1 cellular context compared by ENCODE assay signal in the genomic region with DNA sequence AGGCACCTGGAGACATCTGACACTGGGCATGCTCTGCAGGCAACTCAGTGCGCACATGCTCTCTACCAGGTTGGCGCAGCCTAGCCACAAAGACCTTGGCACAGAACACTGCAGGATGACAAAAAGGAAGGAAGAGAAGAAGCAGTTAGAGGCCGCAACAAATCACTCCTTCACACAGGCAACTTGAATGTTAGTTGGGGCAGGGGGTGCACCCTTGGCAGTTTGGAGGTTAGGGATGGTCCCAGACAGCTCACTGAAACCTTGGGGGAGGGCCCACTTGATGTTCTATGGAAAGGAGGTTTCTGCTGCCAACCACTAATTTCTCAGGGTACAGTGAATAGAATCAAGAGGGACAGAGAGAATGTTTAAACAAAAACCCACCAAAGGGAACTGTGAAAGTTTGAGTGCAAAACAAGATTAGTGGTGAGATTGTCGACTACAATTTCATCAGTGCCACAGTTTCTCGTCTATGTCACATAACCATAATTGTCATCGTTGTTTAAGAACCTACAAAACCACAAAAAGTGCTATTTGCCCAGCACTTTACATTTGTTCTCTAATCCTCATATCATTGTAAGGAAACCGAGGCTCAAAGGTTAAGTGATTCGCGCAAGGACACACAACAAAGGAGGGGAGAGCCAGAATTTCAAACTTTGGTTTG.
TF ChIP-seq lines count a peak whose summit lies in the region.

No MANE protein-coding gene starts in this region.

TF ChIP-seq in GM12878, 131 proteins besides CTCF, POLR2A, EP300 and RAD21 (continued from another document):
- TF ChIP-seq PAX5 (IDR thresholded peaks at IDR 0.05; ENCODE audit: borderline replicate concordance, low read depth, low read length): no peak
- TF ChIP-seq, protein P1, sequence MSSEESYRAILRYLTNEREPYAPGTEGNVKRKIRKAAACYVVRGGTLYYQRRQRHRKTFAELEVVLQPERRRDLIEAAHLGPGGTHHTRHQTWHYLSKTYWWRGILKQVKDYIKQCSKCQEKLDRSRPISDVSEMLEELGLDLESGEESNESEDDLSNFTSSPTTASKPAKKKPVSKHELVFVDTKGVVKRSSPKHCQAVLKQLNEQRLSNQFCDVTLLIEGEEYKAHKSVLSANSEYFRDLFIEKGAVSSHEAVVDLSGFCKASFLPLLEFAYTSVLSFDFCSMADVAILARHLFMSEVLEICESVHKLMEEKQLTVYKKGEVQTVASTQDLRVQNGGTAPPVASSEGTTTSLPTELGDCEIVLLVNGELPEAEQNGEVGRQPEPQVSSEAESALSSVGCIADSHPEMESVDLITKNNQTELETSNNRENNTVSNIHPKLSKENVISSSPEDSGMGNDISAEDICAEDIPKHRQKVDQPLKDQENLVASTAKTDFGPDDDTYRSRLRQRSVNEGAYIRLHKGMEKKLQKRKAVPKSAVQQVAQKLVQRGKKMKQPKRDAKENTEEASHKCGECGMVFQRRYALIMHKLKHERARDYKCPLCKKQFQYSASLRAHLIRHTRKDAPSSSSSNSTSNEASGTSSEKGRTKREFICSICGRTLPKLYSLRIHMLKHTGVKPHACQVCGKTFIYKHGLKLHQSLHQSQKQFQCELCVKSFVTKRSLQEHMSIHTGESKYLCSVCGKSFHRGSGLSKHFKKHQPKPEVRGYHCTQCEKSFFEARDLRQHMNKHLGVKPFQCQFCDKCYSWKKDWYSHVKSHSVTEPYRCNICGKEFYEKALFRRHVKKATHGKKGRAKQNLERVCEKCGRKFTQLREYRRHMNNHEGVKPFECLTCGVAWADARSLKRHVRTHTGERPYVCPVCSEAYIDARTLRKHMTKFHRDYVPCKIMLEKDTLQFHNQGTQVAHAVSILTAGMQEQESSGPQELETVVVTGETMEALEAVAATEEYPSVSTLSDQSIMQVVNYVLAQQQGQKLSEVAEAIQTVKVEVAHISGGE (CRISPR knock-in tag; IDR thresholded peaks at IDR 0.05): no peak
